1 cellular context compared by ENCODE assay signal in the genomic region with DNA sequence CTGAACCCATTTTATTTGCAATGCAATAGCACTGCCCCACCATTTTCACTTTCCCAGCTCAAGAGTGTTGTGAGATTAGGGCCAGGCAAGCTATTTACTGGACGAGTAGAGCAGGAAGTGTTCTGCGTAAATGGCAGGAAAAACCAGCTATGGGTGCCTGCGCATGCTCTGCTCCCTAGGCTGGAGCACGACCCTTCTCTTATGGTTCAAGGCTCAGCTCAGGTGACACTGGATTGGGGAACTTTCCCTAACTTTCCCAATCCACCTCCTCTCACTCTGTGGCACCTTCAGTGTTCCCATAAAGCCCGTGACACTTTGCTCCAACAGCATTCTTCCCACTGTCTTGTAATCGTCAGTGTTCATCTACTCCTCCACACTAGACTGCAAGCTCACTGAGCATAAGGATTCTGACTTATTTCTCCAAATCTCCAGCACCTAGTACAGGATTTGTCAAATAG.
TF ChIP-seq lines count a peak whose summit lies in the region.

No MANE protein-coding gene starts in this region.

TF ChIP-seq in K562, 482 proteins besides CTCF, POLR2A, EP300 and RAD21 (continued from another document and continues in another):
- TF ChIP-seq, protein P1, sequence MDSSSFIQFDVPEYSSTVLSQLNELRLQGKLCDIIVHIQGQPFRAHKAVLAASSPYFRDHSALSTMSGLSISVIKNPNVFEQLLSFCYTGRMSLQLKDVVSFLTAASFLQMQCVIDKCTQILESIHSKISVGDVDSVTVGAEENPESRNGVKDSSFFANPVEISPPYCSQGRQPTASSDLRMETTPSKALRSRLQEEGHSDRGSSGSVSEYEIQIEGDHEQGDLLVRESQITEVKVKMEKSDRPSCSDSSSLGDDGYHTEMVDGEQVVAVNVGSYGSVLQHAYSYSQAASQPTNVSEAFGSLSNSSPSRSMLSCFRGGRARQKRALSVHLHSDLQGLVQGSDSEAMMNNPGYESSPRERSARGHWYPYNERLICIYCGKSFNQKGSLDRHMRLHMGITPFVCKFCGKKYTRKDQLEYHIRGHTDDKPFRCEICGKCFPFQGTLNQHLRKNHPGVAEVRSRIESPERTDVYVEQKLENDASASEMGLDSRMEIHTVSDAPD (CRISPR knock-in tag; IDR thresholded peaks at IDR 0.05): no peak
- TF ChIP-seq HNRNPK (IDR thresholded peaks at IDR 0.05; ENCODE audit: low read depth, low read length, poor library complexity, severe bottlenecking) (no peak), NEUROD1 (IDR thresholded peaks at IDR 0.05; ENCODE audit: borderline replicate concordance, low read depth, low read length, partially characterized antibody) (no peak), HDAC2 (IDR thresholded peaks at IDR 0.05) (no peak), KLF1 (tag; IDR thresholded peaks at IDR 0.05) (no peak), NFYB (IDR thresholded peaks at IDR 0.05; ENCODE audit: extremely low read depth, insufficient read length) (no peak), NFE2 (IDR thresholded peaks at IDR 0.05; ENCODE audit: low read depth) (0 out of 2 replicates have a peak, but pooled peaks have one; percentile 32), POLR3G (IDR thresholded peaks at IDR 0.05; ENCODE audit: extremely low read depth, insufficient read length, insufficient replicate concordance) (no peak), NCOA4 (IDR thresholded peaks at IDR 0.05; ENCODE audit: partially characterized antibody) (no peak), MED1 (CRISPR knock-in tag; IDR thresholded peaks at IDR 0.05; ENCODE audit: borderline replicate concordance) (no peak), SRSF9 (IDR thresholded peaks at IDR 0.05; ENCODE audit: borderline replicate concordance, low read depth, low read length) (no peak), ZFP30 (CRISPR knock-in tag; IDR thresholded peaks at IDR 0.05; ENCODE audit: borderline replicate concordance) (no peak), L3MBTL2 (IDR thresholded peaks at IDR 0.05) (0 out of 2 replicates have a peak, but pooled peaks have one; percentile 42), ETV1 (tag; conservative IDR thresholded peaks at IDR 0.05; ENCODE audit: low read depth) (0 out of 2 replicates have a peak, but pooled peaks have one; percentile 21), CXXC5 (CRISPR knock-in tag; IDR thresholded peaks at IDR 0.05) (peak; percentile 29; the same call in 1 of the 2 replicates)
- TF ChIP-seq, protein P2, sequence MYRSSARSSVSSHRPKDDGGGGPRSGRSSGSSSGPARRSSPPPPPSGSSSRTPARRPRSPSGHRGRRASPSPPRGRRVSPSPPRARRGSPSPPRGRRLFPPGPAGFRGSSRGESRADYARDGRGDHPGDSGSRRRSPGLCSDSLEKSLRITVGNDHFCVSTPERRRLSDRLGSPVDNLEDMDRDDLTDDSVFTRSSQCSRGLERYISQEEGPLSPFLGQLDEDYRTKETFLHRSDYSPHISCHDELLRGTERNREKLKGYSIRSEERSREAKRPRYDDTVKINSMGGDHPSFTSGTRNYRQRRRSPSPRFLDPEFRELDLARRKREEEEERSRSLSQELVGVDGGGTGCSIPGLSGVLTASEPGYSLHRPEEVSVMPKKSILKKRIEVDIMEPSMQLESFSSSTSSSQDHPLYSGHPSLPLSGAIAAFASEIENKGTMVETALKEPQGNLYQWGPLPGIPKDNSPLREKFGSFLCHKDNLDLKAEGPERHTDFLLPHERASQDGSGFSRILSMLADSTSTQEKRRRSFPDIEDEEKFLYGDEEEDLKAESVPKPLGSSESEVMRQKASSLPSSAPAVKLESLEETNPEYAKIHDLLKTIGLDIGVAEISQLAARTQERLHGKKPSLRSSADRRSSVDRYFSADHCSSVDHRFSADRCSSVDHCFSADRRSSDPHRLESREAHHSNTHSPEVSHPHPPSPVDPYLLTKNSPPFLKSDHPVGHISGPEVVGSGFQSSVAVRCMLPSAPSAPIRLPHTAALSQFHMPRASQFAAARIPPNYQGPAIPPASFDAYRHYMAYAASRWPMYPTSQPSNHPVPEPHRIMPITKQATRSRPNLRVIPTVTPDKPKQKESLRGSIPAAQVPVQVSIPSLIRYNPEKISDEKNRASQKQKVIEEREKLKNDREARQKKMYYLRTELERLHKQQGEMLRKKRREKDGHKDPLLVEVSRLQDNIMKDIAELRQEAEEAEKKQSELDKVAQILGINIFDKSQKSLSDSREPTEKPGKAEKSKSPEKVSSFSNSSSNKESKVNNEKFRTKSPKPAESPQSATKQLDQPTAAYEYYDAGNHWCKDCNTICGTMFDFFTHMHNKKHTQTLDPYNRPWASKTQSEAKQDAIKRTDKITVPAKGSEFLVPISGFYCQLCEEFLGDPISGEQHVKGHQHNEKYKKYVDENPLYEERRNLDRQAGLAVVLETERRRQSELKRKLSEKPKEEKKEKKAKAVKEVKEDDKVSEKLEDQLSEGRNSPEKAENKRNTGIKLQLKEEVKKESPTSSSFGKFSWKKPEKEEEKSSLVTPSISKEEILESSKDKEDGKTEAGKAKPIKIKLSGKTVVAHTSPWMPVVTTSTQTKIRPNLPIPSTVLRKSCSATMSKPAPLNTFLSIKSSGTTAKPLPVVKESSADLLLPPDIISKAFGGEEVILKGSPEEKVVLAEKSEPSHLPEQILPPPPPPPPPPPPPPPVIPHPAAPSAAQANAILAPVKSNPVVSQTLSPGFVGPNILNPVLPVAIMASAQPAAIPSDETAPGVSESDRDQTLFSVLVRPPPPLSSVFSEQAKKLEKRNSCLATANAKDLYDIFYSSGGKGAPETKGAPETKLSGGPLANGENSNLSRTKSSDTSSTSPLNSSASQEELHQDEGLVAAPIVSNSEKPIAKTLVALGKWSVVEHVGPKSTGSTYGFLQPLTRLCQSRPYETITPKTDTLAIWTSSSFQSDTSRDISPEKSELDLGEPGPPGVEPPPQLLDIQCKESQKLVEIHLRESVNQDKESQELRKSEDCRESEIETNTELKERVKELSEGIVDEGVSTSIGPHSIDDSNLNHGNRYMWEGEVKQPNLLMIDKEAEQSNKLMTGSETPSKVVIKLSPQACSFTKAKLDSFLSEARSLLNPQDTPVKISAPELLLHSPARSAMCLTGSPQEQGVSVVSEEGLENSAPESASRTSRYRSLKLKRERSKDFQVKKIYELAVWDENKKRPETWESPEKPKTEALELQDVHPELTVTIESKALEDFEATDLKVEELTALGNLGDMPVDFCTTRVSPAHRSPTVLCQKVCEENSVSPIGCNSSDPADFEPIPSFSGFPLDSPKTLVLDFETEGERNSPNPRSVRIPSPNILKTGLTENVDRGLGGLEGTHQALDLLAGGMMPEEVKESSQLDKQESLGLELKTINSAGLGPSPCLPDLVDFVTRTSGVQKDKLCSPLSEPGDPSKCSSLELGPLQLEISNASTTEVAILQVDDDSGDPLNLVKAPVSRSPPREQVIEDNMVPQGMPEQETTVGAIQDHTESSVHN (IDR thresholded peaks at IDR 0.05; ENCODE audit: borderline replicate concordance in 1 of 2, low read depth in 1 of 2): no peak
- TF ChIP-seq, protein P3, sequence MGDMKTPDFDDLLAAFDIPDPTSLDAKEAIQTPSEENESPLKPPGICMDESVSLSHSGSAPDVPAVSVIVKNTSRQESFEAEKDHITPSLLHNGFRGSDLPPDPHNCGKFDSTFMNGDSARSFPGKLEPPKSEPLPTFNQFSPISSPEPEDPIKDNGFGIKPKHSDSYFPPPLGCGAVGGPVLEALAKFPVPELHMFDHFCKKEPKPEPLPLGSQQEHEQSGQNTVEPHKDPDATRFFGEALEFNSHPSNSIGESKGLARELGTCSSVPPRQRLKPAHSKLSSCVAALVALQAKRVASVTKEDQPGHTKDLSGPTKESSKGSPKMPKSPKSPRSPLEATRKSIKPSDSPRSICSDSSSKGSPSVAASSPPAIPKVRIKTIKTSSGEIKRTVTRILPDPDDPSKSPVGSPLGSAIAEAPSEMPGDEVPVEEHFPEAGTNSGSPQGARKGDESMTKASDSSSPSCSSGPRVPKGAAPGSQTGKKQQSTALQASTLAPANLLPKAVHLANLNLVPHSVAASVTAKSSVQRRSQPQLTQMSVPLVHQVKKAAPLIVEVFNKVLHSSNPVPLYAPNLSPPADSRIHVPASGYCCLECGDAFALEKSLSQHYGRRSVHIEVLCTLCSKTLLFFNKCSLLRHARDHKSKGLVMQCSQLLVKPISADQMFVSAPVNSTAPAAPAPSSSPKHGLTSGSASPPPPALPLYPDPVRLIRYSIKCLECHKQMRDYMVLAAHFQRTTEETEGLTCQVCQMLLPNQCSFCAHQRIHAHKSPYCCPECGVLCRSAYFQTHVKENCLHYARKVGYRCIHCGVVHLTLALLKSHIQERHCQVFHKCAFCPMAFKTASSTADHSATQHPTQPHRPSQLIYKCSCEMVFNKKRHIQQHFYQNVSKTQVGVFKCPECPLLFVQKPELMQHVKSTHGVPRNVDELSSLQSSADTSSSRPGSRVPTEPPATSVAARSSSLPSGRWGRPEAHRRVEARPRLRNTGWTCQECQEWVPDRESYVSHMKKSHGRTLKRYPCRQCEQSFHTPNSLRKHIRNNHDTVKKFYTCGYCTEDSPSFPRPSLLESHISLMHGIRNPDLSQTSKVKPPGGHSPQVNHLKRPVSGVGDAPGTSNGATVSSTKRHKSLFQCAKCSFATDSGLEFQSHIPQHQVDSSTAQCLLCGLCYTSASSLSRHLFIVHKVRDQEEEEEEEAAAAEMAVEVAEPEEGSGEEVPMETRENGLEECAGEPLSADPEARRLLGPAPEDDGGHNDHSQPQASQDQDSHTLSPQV (IDR thresholded peaks at IDR 0.05): peak; percentile 56; the same call in 1 of the 2 replicates
- TF ChIP-seq, protein P4, sequence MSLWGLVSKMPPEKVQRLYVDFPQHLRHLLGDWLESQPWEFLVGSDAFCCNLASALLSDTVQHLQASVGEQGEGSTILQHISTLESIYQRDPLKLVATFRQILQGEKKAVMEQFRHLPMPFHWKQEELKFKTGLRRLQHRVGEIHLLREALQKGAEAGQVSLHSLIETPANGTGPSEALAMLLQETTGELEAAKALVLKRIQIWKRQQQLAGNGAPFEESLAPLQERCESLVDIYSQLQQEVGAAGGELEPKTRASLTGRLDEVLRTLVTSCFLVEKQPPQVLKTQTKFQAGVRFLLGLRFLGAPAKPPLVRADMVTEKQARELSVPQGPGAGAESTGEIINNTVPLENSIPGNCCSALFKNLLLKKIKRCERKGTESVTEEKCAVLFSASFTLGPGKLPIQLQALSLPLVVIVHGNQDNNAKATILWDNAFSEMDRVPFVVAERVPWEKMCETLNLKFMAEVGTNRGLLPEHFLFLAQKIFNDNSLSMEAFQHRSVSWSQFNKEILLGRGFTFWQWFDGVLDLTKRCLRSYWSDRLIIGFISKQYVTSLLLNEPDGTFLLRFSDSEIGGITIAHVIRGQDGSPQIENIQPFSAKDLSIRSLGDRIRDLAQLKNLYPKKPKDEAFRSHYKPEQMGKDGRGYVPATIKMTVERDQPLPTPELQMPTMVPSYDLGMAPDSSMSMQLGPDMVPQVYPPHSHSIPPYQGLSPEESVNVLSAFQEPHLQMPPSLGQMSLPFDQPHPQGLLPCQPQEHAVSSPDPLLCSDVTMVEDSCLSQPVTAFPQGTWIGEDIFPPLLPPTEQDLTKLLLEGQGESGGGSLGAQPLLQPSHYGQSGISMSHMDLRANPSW (CRISPR knock-in tag; IDR thresholded peaks at IDR 0.05): no peak
- TF ChIP-seq, protein P5, sequence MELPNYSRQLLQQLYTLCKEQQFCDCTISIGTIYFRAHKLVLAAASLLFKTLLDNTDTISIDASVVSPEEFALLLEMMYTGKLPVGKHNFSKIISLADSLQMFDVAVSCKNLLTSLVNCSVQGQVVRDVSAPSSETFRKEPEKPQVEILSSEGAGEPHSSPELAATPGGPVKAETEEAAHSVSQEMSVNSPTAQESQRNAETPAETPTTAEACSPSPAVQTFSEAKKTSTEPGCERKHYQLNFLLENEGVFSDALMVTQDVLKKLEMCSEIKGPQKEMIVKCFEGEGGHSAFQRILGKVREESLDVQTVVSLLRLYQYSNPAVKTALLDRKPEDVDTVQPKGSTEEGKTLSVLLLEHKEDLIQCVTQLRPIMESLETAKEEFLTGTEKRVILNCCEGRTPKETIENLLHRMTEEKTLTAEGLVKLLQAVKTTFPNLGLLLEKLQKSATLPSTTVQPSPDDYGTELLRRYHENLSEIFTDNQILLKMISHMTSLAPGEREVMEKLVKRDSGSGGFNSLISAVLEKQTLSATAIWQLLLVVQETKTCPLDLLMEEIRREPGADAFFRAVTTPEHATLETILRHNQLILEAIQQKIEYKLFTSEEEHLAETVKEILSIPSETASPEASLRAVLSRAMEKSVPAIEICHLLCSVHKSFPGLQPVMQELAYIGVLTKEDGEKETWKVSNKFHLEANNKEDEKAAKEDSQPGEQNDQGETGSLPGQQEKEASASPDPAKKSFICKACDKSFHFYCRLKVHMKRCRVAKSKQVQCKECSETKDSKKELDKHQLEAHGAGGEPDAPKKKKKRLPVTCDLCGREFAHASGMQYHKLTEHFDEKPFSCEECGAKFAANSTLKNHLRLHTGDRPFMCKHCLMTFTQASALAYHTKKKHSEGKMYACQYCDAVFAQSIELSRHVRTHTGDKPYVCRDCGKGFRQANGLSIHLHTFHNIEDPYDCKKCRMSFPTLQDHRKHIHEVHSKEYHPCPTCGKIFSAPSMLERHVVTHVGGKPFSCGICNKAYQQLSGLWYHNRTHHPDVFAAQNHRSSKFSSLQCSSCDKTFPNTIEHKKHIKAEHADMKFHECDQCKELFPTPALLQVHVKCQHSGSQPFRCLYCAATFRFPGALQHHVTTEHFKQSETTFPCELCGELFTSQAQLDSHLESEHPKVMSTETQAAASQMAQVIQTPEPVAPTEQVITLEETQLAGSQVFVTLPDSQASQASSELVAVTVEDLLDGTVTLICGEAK (IDR thresholded peaks at IDR 0.05): no peak
- TF ChIP-seq, protein P5 (CRISPR knock-in tag; IDR thresholded peaks at IDR 0.05): no peak
